In genomic region chr3:42658771-42659390, GRCh38 we compare ENCODE assay signal across 24 cellular contexts. TPM values are rescaled to one million over a fixed set of nuclear protein-coding genes. Genes with fewer than 3 reads are reported as not detected.
DNase-seq lines count a peak whose midpoint lies in the region; ATAC-seq, FAIRE-seq and TF ChIP-seq lines count a peak whose summit lies in the region.
"Had no signal": no experiment of that assay in that cellular context is flagged by ENCODE, and none has a peak within 500 bp of the region (broad histone marks: within the 10 kb centered on the region; RNA-seq: fewer than 3 reads in every experiment).

No MANE protein-coding gene starts in this region.

- no peak for TF ChIP-seq EP300 in K562 (IDR thresholded peaks at IDR 0.05; ENCODE audit: low read length)

- H3K9ac ChIP-seq in K562 (ENCODE audit: insufficient read depth in 1 of 2, low read depth in 2 of 2, low read length in 2 of 2) = 0 out of 4 replicates have a peak overlapping the region, but pooled peaks of 1 of the 2 experiments have one; percentile 6

- peaks cover 13% of the 10 kb centered on the region for H3K27me3 Mint-ChIP-seq in glutamatergic neuron (ENCODE audit: unreplicated experiment)

- no peak for TF ChIP-seq CTCF in K562 (IDR thresholded peaks at IDR 0.05 in 2 of 3, conservative IDR thresholded peaks at IDR 0.05 in 1 of 3; ENCODE audit: insufficient read depth in 2 of 3, low read depth in 1 of 3, low read length in 3 of 3)
- TF ChIP-seq CTCF in glutamatergic neuron (IDR thresholded peaks at IDR 0.05; ENCODE audit: partially characterized antibody, unreplicated experiment) = no peak

- H3K4me1 ChIP-seq in K562 (replicated peaks in 1 of 2; ENCODE audit: control insufficient read depth in 2 of 2, insufficient read depth in 2 of 2, low read length in 2 of 2) = peaks cover 3 to 39% of the 10 kb centered on the region in 2 experiments; a peak in 4 of 5 replicates

- H3K36me3 ChIP-seq in K562 (ENCODE audit: control insufficient read depth, insufficient read depth, low read length) = peaks cover 5% of the 10 kb centered on the region; the same call in 1 of the 3 replicates

- FAIRE-seq in K562 (lab: Jason Lieb, UNC) (no peak), GM19239 (lab: Jason Lieb, UNC) (no peak)

- no peak overlapping the region for H3K4me3 ChIP-seq in K562
- H3K4me3 ChIP-seq: hepatocyte, lower lobe of right lung, PC-9 had no signal

- peaks cover 3% of the 10 kb centered on the region for H3K36me3 Mint-ChIP-seq in glutamatergic neuron (ENCODE audit: unreplicated experiment)
- H3K36me3 Mint-ChIP-seq: activated naive CD8-positive, alpha-beta T cell treated with anti-CD3 and anti-CD28 coated beads, Interleukin-2, amount 10 ng/mL, durations not matched to agents 7 days and 5 days had no signal

- DNase-seq in left ventricle myocardium superior (peak; percentile 35), cardiac septum (ENCODE audit: low spot score) (no peak), K562 (ENCODE audit: extremely low read depth in 1 of 4, low spot score in 3 of 4) (no peak), GM19239 (ENCODE audit: insufficient read length, low spot score) (no peak), glutamatergic neuron (no peak)
- DNase-seq: ACHN; activated CD4-positive, alpha-beta T cell treated with anti-CD3 and anti-CD28 coated beads, Interleukin-2, amount 50 U/mL, for 48 hours; activated naive CD8-positive, alpha-beta T cell treated with anti-CD3 and anti-CD28 coated beads, Interleukin-2, amount 10 ng/mL, durations not matched to agents 7 days and 5 days; effector CD8-positive, alpha-beta T cell; IMR-90; lower lobe of right lung; NCI-H1436; PC-9; SIG-M5 had no signal

- ATAC-seq in left ventricle myocardium superior = no peak
- ATAC-seq in K562 = no peak
- ATAC-seq in GM18505 (IDR thresholded peaks at IDR 0.05; ENCODE audit: unreplicated experiment) = no peak
- ATAC-seq in HG03469 (IDR thresholded peaks at IDR 0.05; ENCODE audit: unreplicated experiment) = no peak
- ATAC-seq: HCT116, lower lobe of right lung had no signal

- no peak overlapping the region for H2AFZ ChIP-seq in K562 (ENCODE audit: low read depth, low read length)
- H2AFZ ChIP-seq: hepatocyte, PC-9 had no signal

- TF ChIP-seq POLR2A in K562 (conservative IDR thresholded peaks at IDR 0.05) (no peak), GM18505 (IDR thresholded peaks at IDR 0.05; ENCODE audit: borderline replicate concordance, extremely low read depth, insufficient read depth, insufficient read length) (no peak)

- peaks cover 6% of the 10 kb centered on the region; the same call in 1 of the 2 replicates for H4K20me1 ChIP-seq in K562 (replicated peaks; ENCODE audit: control insufficient read depth, insufficient read depth, low read length)

- no peaks in the 10 kb centered on the region for H3K9me1 ChIP-seq in K562 (ENCODE audit: control insufficient read depth, insufficient read depth, low read length)

- H3K4me2 ChIP-seq in K562 (ENCODE audit: insufficient read depth, low read length) = no peak overlapping the region
- H3K4me2 ChIP-seq: hepatocyte, PC-9 had no signal

- H3K4me3 Mint-ChIP-seq in glutamatergic neuron (ENCODE audit: unreplicated experiment) = no peak overlapping the region
- H3K4me3 Mint-ChIP-seq: activated naive CD8-positive, alpha-beta T cell treated with anti-CD3 and anti-CD28 coated beads, Interleukin-2, amount 10 ng/mL, durations not matched to agents 7 days and 5 days had no signal

- peaks cover 9% of the 10 kb centered on the region for H3K9me3 Mint-ChIP-seq in glutamatergic neuron (ENCODE audit: unreplicated experiment)
- H3K9me3 Mint-ChIP-seq: activated naive CD8-positive, alpha-beta T cell treated with anti-CD3 and anti-CD28 coated beads, Interleukin-2, amount 10 ng/mL, durations not matched to agents 7 days and 5 days; activated T-helper 2 cell treated with anti-CD3 and anti-CD28 coated beads, Interferon-gamma antibody, Interleukin-2, Interleukin-4, amounts not matched to agents 10 μg/mL and 5 μg/mL and 100 μg/mL, durations not matched to agents 14 hours and 24 hours and 36 hours; neural crest cell had no signal

- H3K27ac ChIP-seq in K562 (ENCODE audit: extremely low read depth, low read depth, low read length) (no peak overlapping the region), layer of hippocampus (ENCODE audit: low read depth, low read length) (peak overlapping the region; percentile 82)
- H3K27ac ChIP-seq: hepatocyte, lower lobe of right lung, PC-9 had no signal

- H3K9me3 ChIP-seq in K562 (replicated peaks; ENCODE audit: control insufficient read depth, insufficient read depth, low read depth, low read length) = no peaks in the 10 kb centered on the region
- H3K9me3 ChIP-seq: lower lobe of right lung had no signal

- POLR2A ChIA-PET in K562 (lab: Yijun Ruan, JAX) = interaction anchor here (0.6 to 1.9 kb wide), 2 partner anchors 11 to 572 kb away, joined by 3 to 4 read pairs; no protein-coding TSS in a partner anchor

- no TSS peak for BruUV-seq in K562 (replicated peaks; lab: Mats Ljungman, UMichigan)

- CTCF ChIA-PET in K562 (lab: Yijun Ruan, JAX; ENCODE audit: low intra/inter-chr PET ratio) = no interaction called here

- 72% methylated on average over 16 of the region's 22 CpGs for WGBS in K562 (ENCODE audit: insufficient coverage, low coverage, missing lambda C conversion rate)

- intact Hi-C loops in left ventricle myocardium superior (cut with micrococcal nuclease) (no loop called here), cardiac septum (cut with DNase I) (no loop called here), K562 (cut with micrococcal nuclease) (no loop called here)

- no peaks in the 10 kb centered on the region for H3K79me2 ChIP-seq in K562 (ENCODE audit: control insufficient read depth, insufficient read depth, low read length)
- H3K79me2 ChIP-seq: hepatocyte had no signal

- TF ChIP-seq RAD21 in K562 (CRISPR knock-in tag; conservative IDR thresholded peaks at IDR 0.05 in 1 of 2, IDR thresholded peaks at IDR 0.05 in 1 of 2) = no peak

- H3K27me3 ChIP-seq in K562 (ENCODE audit: control insufficient read depth in 2 of 2, insufficient read depth in 2 of 2, low read length in 2 of 2) = no peaks in the 10 kb centered on the region
- no peaks in the 10 kb centered on the region for H3K27me3 ChIP-seq in layer of hippocampus (ENCODE audit: control insufficient read depth, insufficient read depth, low read length)
- H3K27me3 ChIP-seq: hepatocyte had no signal

- peaks cover 15% of the 10 kb centered on the region for H3K4me1 Mint-ChIP-seq in glutamatergic neuron (ENCODE audit: low read depth, unreplicated experiment)
- H3K4me1 Mint-ChIP-seq: activated naive CD8-positive, alpha-beta T cell treated with anti-CD3 and anti-CD28 coated beads, Interleukin-2, amount 10 ng/mL, durations not matched to agents 7 days and 5 days; neural crest cell had no signal

- H3K27ac Mint-ChIP-seq in glutamatergic neuron (ENCODE audit: unreplicated experiment) = no peak overlapping the region
- H3K27ac Mint-ChIP-seq: activated naive CD8-positive, alpha-beta T cell treated with anti-CD3 and anti-CD28 coated beads, Interleukin-2, amount 10 ng/mL, durations not matched to agents 7 days and 5 days; activated T-helper 2 cell treated with anti-CD3 and anti-CD28 coated beads, Interferon-gamma antibody, Interleukin-2, Interleukin-4, amounts not matched to agents 10 μg/mL and 5 μg/mL and 100 μg/mL, durations not matched to agents 14 hours and 24 hours and 36 hours had no signal

- in situ Hi-C loops in K562 (cut with MboI) = no loop called here

RNA-seq across cellular contexts. Expression of gene ZBTB47, which starts 5.4 kb away (rescaled TPM):
- total RNA-seq in left ventricle myocardium superior = 90.5 TPM
- 202 TPM for total RNA-seq in cardiac septum
- total RNA-seq in K562 (2011; cell fraction: chromatin; rRNA removed; ENCODE audit: low replicate concordance) = 2.9 and 11.3 TPM in 2 replicates
- 7.5 and 7.8 TPM in 2 replicates for total RNA-seq in K562 (2011; cell fraction: nucleolus; rRNA removed)
- 5.3 and 5.7 TPM in 2 replicates for total RNA-seq in K562 (2011; cell fraction: nucleoplasm; rRNA removed)
- total RNA-seq in K562 (2014; rRNA removed) = 3.4 and 5.0 TPM in 2 replicates
- 0.45 and 0.58 TPM in 2 replicates for total RNA-seq in K562 (2014; rRNA removed; fragmentation: Illumina TruSeq; extraction: Trizol)
- total RNA-seq in K562 (2015; rRNA removed; fragmentation: Illumina TruSeq; extraction: Trizol) = 1.8 and 1.9 TPM in 2 replicates
- 2.9 and 4.6 TPM in 2 replicates for total RNA-seq in K562 (2021)
- 1.7 and 2.2 TPM in 2 replicates for polyA plus RNA-seq in K562 (2011; rRNA removed)
- 1.8 and 3.3 TPM in 2 replicates for polyA plus RNA-seq in K562 (2011; cell fraction: cytosol; rRNA removed)
- polyA plus RNA-seq in K562 (2011; cell fraction: nucleus; rRNA removed) = 4.4 and 8.8 TPM in 2 replicates
- polyA plus RNA-seq in K562 (2012) = 1.8 and 2.8 TPM in 2 replicates
- polyA plus RNA-seq in K562 (2014; fragmentation: Illumina TruSeq; extraction: Trizol) = 1.6 and 2.3 TPM in 2 replicates
- polyA plus RNA-seq in K562 (2014; fragmentation: Nextera tagmentation; extraction: Ambion mirVana) = under 1 TPM in 1 of 2 experiments, not detected in 1; 0.11 TPM
- 2.7 and 2.9 TPM in 2 replicates for polyA plus RNA-seq in K562 (2014; rRNA removed)
- polyA minus RNA-seq in K562 (2011; rRNA and poly(A)+ RNA removed) = 1.8 and 2.8 TPM in 2 replicates
- 2.0 and 2.1 TPM in 2 replicates for polyA minus RNA-seq in K562 (2011; cell fraction: cytosol; rRNA and poly(A)+ RNA removed)
- 5.9 and 7.1 TPM in 2 replicates for polyA minus RNA-seq in K562 (2011; cell fraction: nucleus; rRNA and poly(A)+ RNA removed)
- 9.7 TPM for total RNA-seq in glutamatergic neuron (ENCODE audit: unreplicated experiment)

RNA-seq across cellular contexts. Expression of gene KLHL40, which starts 26.5 kb away (rescaled TPM):
- 0.12 TPM for total RNA-seq in left ventricle myocardium superior
- total RNA-seq in cardiac septum = 0.57 TPM
- total RNA-seq in K562 (2011; cell fraction: chromatin; rRNA removed; ENCODE audit: low replicate concordance) = not detected in 2 replicates
- not detected in 2 replicates for total RNA-seq in K562 (2011; cell fraction: nucleolus; rRNA removed)
- total RNA-seq in K562 (2011; cell fraction: nucleoplasm; rRNA removed) = not detected in 2 replicates
- not detected in 2 replicates for total RNA-seq in K562 (2014; rRNA removed)
- total RNA-seq in K562 (2014; rRNA removed; fragmentation: Illumina TruSeq; extraction: Trizol) = not detected in 2 replicates
- total RNA-seq in K562 (2015; rRNA removed; fragmentation: Illumina TruSeq; extraction: Trizol) = not detected in 2 replicates
- not detected in 2 replicates for total RNA-seq in K562 (2021)
- polyA plus RNA-seq in K562 (2011; rRNA removed) = not detected in 2 replicates
- not detected in 2 replicates for polyA plus RNA-seq in K562 (2011; cell fraction: cytosol; rRNA removed)
- not detected in 2 replicates for polyA plus RNA-seq in K562 (2011; cell fraction: nucleus; rRNA removed)
- not detected in 2 replicates for polyA plus RNA-seq in K562 (2012)
- not detected in 2 replicates for polyA plus RNA-seq in K562 (2014; fragmentation: Illumina TruSeq; extraction: Trizol)
- not detected for polyA plus RNA-seq in K562 (2014; fragmentation: Nextera tagmentation; extraction: Ambion mirVana)
- polyA plus RNA-seq in K562 (2014; rRNA removed) = not detected in 2 replicates
- not detected in 2 replicates for polyA minus RNA-seq in K562 (2011; rRNA and poly(A)+ RNA removed)
- polyA minus RNA-seq in K562 (2011; cell fraction: cytosol; rRNA and poly(A)+ RNA removed) = not detected in 2 replicates
- polyA minus RNA-seq in K562 (2011; cell fraction: nucleus; rRNA and poly(A)+ RNA removed) = not detected in 2 replicates
- total RNA-seq in glutamatergic neuron (ENCODE audit: unreplicated experiment) = 0.44 TPM
- total RNA-seq: activated naive CD8-positive, alpha-beta T cell treated with anti-CD3 and anti-CD28 coated beads, Interleukin-2, amount 10 ng/mL, durations not matched to agents 7 days and 5 days; activated T-helper 2 cell treated with anti-CD3 and anti-CD28 coated beads, Interferon-gamma antibody, Interleukin-2, Interleukin-4, amounts not matched to agents 10 μg/mL and 5 μg/mL and 100 μg/mL, durations not matched to agents 14 hours and 24 hours and 36 hours; chondrocyte; epithelial cell of proximal tubule; fibroblast of villous mesenchyme; hepatocyte; IMR-90; lower lobe of right lung; neural crest cell; PC-9 had no signal
- polyA plus RNA-seq: hepatocyte, IMR-90 had no signal

RNA-seq across cellular contexts. Expression of gene HHATL, which starts 43.7 kb away (rescaled TPM):
- total RNA-seq in left ventricle myocardium superior (463 TPM), cardiac septum (505 TPM), K562 (2014; rRNA removed) (not detected in 2 replicates), K562 (2014; rRNA removed; fragmentation: Illumina TruSeq; extraction: Trizol) (not detected in 2 replicates), K562 (2015; rRNA removed; fragmentation: Illumina TruSeq; extraction: Trizol) (not detected in 2 replicates), K562 (2021) (not detected in 2 replicates), glutamatergic neuron (ENCODE audit: unreplicated experiment) (7.6 TPM)
- total RNA-seq in K562 (2011; cell fraction: chromatin; rRNA removed; ENCODE audit: low replicate concordance) = not detected in 2 replicates
- not detected in 2 replicates for total RNA-seq in K562 (2011; cell fraction: nucleolus; rRNA removed)
- not detected in 2 replicates for total RNA-seq in K562 (2011; cell fraction: nucleoplasm; rRNA removed)
- polyA plus RNA-seq in K562 (2011; rRNA removed) (not detected in 2 replicates), K562 (2014; fragmentation: Illumina TruSeq; extraction: Trizol) (not detected in 2 replicates), K562 (2014; fragmentation: Nextera tagmentation; extraction: Ambion mirVana) (not detected), K562 (2014; rRNA removed) (not detected in 2 replicates)
- polyA plus RNA-seq in K562 (2011; cell fraction: cytosol; rRNA removed) = not detected in 2 replicates
- not detected in 2 replicates for polyA plus RNA-seq in K562 (2011; cell fraction: nucleus; rRNA removed)
- not detected in 2 replicates for polyA plus RNA-seq in K562 (2012)
- polyA minus RNA-seq in K562 (2011; rRNA and poly(A)+ RNA removed) = not detected in 2 replicates
- polyA minus RNA-seq in K562 (2011; cell fraction: cytosol; rRNA and poly(A)+ RNA removed) = not detected in 2 replicates
- polyA minus RNA-seq in K562 (2011; cell fraction: nucleus; rRNA and poly(A)+ RNA removed) = not detected in 2 replicates
- total RNA-seq: activated naive CD8-positive, alpha-beta T cell treated with anti-CD3 and anti-CD28 coated beads, Interleukin-2, amount 10 ng/mL, durations not matched to agents 7 days and 5 days; activated T-helper 2 cell treated with anti-CD3 and anti-CD28 coated beads, Interferon-gamma antibody, Interleukin-2, Interleukin-4, amounts not matched to agents 10 μg/mL and 5 μg/mL and 100 μg/mL, durations not matched to agents 14 hours and 24 hours and 36 hours; chondrocyte; epithelial cell of proximal tubule; fibroblast of villous mesenchyme; hepatocyte; IMR-90; neural crest cell; PC-9 had no signal
- polyA plus RNA-seq: hepatocyte, IMR-90 had no signal

RNA-seq across cellular contexts. Expression of gene NKTR, which starts 58.4 kb away (rescaled TPM):
- 23.6 TPM for total RNA-seq in left ventricle myocardium superior
- total RNA-seq in cardiac septum = 35.1 TPM
- 253 and 1,006 TPM in 2 replicates for total RNA-seq in K562 (2011; cell fraction: chromatin; rRNA removed; ENCODE audit: low replicate concordance)
- total RNA-seq in K562 (2011; cell fraction: nucleolus; rRNA removed) = 104 and 168 TPM in 2 replicates
- total RNA-seq in K562 (2011; cell fraction: nucleoplasm; rRNA removed) = 377 and 604 TPM in 2 replicates
- 48.0 and 51.5 TPM in 2 replicates for total RNA-seq in K562 (2014; rRNA removed)
- 117 and 120 TPM in 2 replicates for total RNA-seq in K562 (2014; rRNA removed; fragmentation: Illumina TruSeq; extraction: Trizol)
- 94.1 and 104 TPM in 2 replicates for total RNA-seq in K562 (2015; rRNA removed; fragmentation: Illumina TruSeq; extraction: Trizol)
- total RNA-seq in K562 (2021) = 67.4 and 70.3 TPM in 2 replicates
- 123 and 130 TPM in 2 replicates for polyA plus RNA-seq in K562 (2011; rRNA removed)
- polyA plus RNA-seq in K562 (2011; cell fraction: cytosol; rRNA removed) = 9.2 and 26.9 TPM in 2 replicates
- polyA plus RNA-seq in K562 (2011; cell fraction: nucleus; rRNA removed) = 284 and 370 TPM in 2 replicates
- 39.4 and 56.1 TPM in 2 replicates for polyA plus RNA-seq in K562 (2012)
- 76.5 and 95.7 TPM in 2 replicates for polyA plus RNA-seq in K562 (2014; fragmentation: Illumina TruSeq; extraction: Trizol)
- 10 to 100 TPM; 19.7 to 30.2 TPM for polyA plus RNA-seq in K562 (2014; fragmentation: Nextera tagmentation; extraction: Ambion mirVana)
- 84.5 and 92.6 TPM in 2 replicates for polyA plus RNA-seq in K562 (2014; rRNA removed)
- 140 and 209 TPM in 2 replicates for polyA minus RNA-seq in K562 (2011; rRNA and poly(A)+ RNA removed)
- polyA minus RNA-seq in K562 (2011; cell fraction: cytosol; rRNA and poly(A)+ RNA removed) = 19.9 and 20.4 TPM in 2 replicates
- polyA minus RNA-seq in K562 (2011; cell fraction: nucleus; rRNA and poly(A)+ RNA removed) = 246 and 455 TPM in 2 replicates
- 196 TPM for total RNA-seq in glutamatergic neuron (ENCODE audit: unreplicated experiment)

Comparison
In these comparisons a context has a peak if more than half of its experiments do, and no peak if none do; other contexts are left out.
1. RNA of gene HHATL, which starts 43.7 kb away (total RNA-seq): 505 TPM in cardiac septum (single experiment) and 463 TPM in left ventricle myocardium superior (single experiment); 7.6 TPM in glutamatergic neuron (single experiment) and not detected in K562; every median in the first group is over 10 times any median in the second.